ENCODE assay signal across 24 cellular contexts in genomic region chr4:69038582-69038981, GRCh38. TPM values are rescaled to one million over a fixed set of nuclear protein-coding genes. Genes with fewer than 3 reads are reported as not detected.
DNase-seq lines count a peak whose midpoint lies in the region; ATAC-seq and TF ChIP-seq lines count a peak whose summit lies in the region.
"Had no signal": no experiment of that assay in that cellular context is flagged by ENCODE, and none has a peak within 500 bp of the region (broad histone marks: within the 10 kb centered on the region; RNA-seq: fewer than 3 reads in every experiment).

No MANE protein-coding gene starts in this region.

- CTCF ChIA-PET in MCF 10A (lab: Yijun Ruan, JAX) = interaction anchor here (0.5 kb wide), 2 partner anchors 137 to 145 kb away, joined by 3 read pairs; no protein-coding TSS in a partner anchor
- CTCF ChIA-PET in mammary epithelial cell (lab: Charles Lee; ENCODE audit: low non-redundant PET) = no interaction called here

- intact Hi-C loops in MCF 10A (cut with micrococcal nuclease) = no loop called here
- intact Hi-C loops in mammary epithelial cell (cut with micrococcal nuclease) = no loop called here

- no peak overlapping the region for H3K4me2 ChIP-seq in mammary epithelial cell (ENCODE audit: insufficient read depth, low read depth, low read length)

- H3K4me3 ChIP-seq in mammary epithelial cell (replicated peaks in 1 of 3; ENCODE audit: insufficient read depth in 1 of 3, low read depth in 2 of 3, low read length in 3 of 3) (no peak overlapping the region), RWPE2 (ENCODE audit: severe bottlenecking) (no peak overlapping the region), fibroblast of pulmonary artery (replicated peaks; ENCODE audit: low read depth, low read length) (no peak overlapping the region)
- H3K4me3 ChIP-seq: Peyer's patch, SK-N-MC had no signal

- H3K9me3 Mint-ChIP-seq in MCF 10A (ENCODE audit: unreplicated experiment) = peaks cover 17% of the 10 kb centered on the region

- H3K4me1 ChIP-seq in mammary epithelial cell (ENCODE audit: insufficient read depth, low read length) (no peaks in the 10 kb centered on the region), RWPE2 (ENCODE audit: insufficient read depth, poor library complexity, severe bottlenecking) (peaks cover 6% of the 10 kb centered on the region)
- H3K4me1 ChIP-seq: Peyer's patch had no signal

- dilution Hi-C loops in mammary epithelial cell (cut with HindIII; ENCODE audit: low sequenced_read_pairs) = no loop called here

- H3K27ac ChIP-seq in mammary epithelial cell (ENCODE audit: insufficient read depth, low read depth, low read length) (no peak overlapping the region), RWPE2 (ENCODE audit: poor library complexity, severe bottlenecking) (peak overlapping the region; percentile 7)
- H3K27ac ChIP-seq: C4-2B, Peyer's patch, SK-N-MC had no signal

- no peak overlapping the region for H3K27ac Mint-ChIP-seq in MCF 10A (ENCODE audit: low read depth, unreplicated experiment)
- H3K27ac Mint-ChIP-seq: activated naive CD4-positive, alpha-beta T cell treated with anti-CD3 and anti-CD28 coated beads, Interleukin-2, amount 50 U/mL, for 24 hours; activated T-cell treated with anti-CD3 and anti-CD28 coated beads, Interleukin-2, amount 50 U/mL, for 72 hours; progenitor cell of endocrine pancreas; T-helper 2 cell treated with Interferon-gamma antibody and Interleukin-4, amounts not matched to agents 5 μg/mL and 100 μg/mL, for 36 hours; type B pancreatic cell had no signal

- no peaks in the 10 kb centered on the region for H3K36me3 Mint-ChIP-seq in MCF 10A (ENCODE audit: insufficient read depth, unreplicated experiment)
- H3K36me3 Mint-ChIP-seq: activated naive CD4-positive, alpha-beta T cell treated with anti-CD3 and anti-CD28 coated beads, Interleukin-2, amount 50 U/mL, for 24 hours; type B pancreatic cell had no signal

- DNase-seq in MCF 10A (ENCODE audit: unreplicated experiment) = peak; percentile 31
- no peak for DNase-seq in mammary epithelial cell
- no peak for DNase-seq in RWPE2 (ENCODE audit: low spot score)
- peak; percentile 39 for DNase-seq in fibroblast of pulmonary artery (ENCODE audit: low read depth)
- DNase-seq in DMS 273 (lab: John Stamatoyannopoulos, UW; ENCODE audit: unreplicated experiment) = no peak
- no peak for DNase-seq in 8988T
- DNase-seq in NOMO-1 treated with dmso at 0.1 percent for 144 hours (lab: John Stamatoyannopoulos, UW; ENCODE audit: unreplicated experiment) = no peak
- DNase-seq: activated T-cell treated with anti-CD3 and anti-CD28 coated beads, Interleukin-2, amount 50 U/mL, for 72 hours; NCI-H1436; NCI-H2171 treated with DMSO at 0.1 percent for 48 hours; NCI-H82; stimulated activated CD4-positive, alpha-beta T cell treated with anti-CD3 and anti-CD28 coated beads, Interleukin-4, amount 100 ng/mL, for 24 hours had no signal

- BruUV-seq in MCF 10A (replicated peaks; lab: Mats Ljungman, UMichigan) (no TSS peak), mammary epithelial cell (replicated peaks; lab: Mats Ljungman, UMichigan) (no TSS peak)

- in situ Hi-C loops in mammary epithelial cell (cut with MboI; ENCODE audit: low sequenced_read_pairs in 2 of 2) = no loop called here

- POLR2A ChIA-PET in MCF 10A (lab: Yijun Ruan, JAX) = no interaction called here

- H3K27me3 ChIP-seq in mammary epithelial cell (ENCODE audit: insufficient read depth, low read length) (no peaks in the 10 kb centered on the region), RWPE2 (ENCODE audit: insufficient read depth, poor library complexity, severe bottlenecking) (no peaks in the 10 kb centered on the region)
- H3K27me3 ChIP-seq: Peyer's patch had no signal

- H2AFZ ChIP-seq in mammary epithelial cell (ENCODE audit: low read depth, low read length) = no peak overlapping the region

- H3K9ac ChIP-seq in mammary epithelial cell (ENCODE audit: insufficient read depth, low read length) = no peak overlapping the region

- H3K4me1 Mint-ChIP-seq in MCF 10A (ENCODE audit: insufficient read depth, unreplicated experiment) = peaks cover 6% of the 10 kb centered on the region
- H3K4me1 Mint-ChIP-seq: activated naive CD4-positive, alpha-beta T cell treated with anti-CD3 and anti-CD28 coated beads, Interleukin-2, amount 50 U/mL, for 24 hours had no signal

- H4K20me1 ChIP-seq in mammary epithelial cell (ENCODE audit: insufficient read depth, low read length) = no peaks in the 10 kb centered on the region

- H3K4me3 Mint-ChIP-seq in MCF 10A (ENCODE audit: unreplicated experiment) = no peak overlapping the region
- H3K4me3 Mint-ChIP-seq: activated naive CD4-positive, alpha-beta T cell treated with anti-CD3 and anti-CD28 coated beads, Interleukin-2, amount 50 U/mL, for 24 hours; activated T-cell treated with anti-CD3 and anti-CD28 coated beads, Interleukin-2, amount 50 U/mL, for 72 hours; neural crest cell; T-helper 2 cell treated with Interferon-gamma antibody and Interleukin-4, amounts not matched to agents 5 μg/mL and 100 μg/mL, for 36 hours; type B pancreatic cell had no signal

- TF ChIP-seq CTCF in MCF 10A (IDR thresholded peaks at IDR 0.05; ENCODE audit: unreplicated experiment) (no peak), mammary epithelial cell (conservative IDR thresholded peaks at IDR 0.05 in 1 of 2, IDR thresholded peaks at IDR 0.05 in 1 of 2; ENCODE audit: extremely low read depth in 1 of 2, insufficient read depth in 1 of 2, low read depth in 1 of 2, low read length in 2 of 2) (no peak), RWPE2 (IDR thresholded peaks at IDR 0.05; ENCODE audit: poor library complexity, severe bottlenecking) (no peak), fibroblast of pulmonary artery (IDR thresholded peaks at IDR 0.05; ENCODE audit: low read length, missing control alignments) (no peak)

- no peaks in the 10 kb centered on the region for H3K27me3 Mint-ChIP-seq in MCF 10A (ENCODE audit: insufficient read depth, unreplicated experiment)
- H3K27me3 Mint-ChIP-seq: activated naive CD4-positive, alpha-beta T cell treated with anti-CD3 and anti-CD28 coated beads, Interleukin-2, amount 50 U/mL, for 24 hours; progenitor cell of endocrine pancreas; type B pancreatic cell had no signal

- H3K9me3 ChIP-seq in mammary epithelial cell (replicated peaks; ENCODE audit: insufficient read depth, low read length) (peaks cover 2% of the 10 kb centered on the region), RWPE2 (ENCODE audit: severe bottlenecking) (no peaks in the 10 kb centered on the region)
- H3K9me3 ChIP-seq: Peyer's patch had no signal

- H3K79me2 ChIP-seq in mammary epithelial cell (ENCODE audit: insufficient read depth, low read length) = no peaks in the 10 kb centered on the region

- H3K36me3 ChIP-seq in mammary epithelial cell (ENCODE audit: insufficient read depth, low read length) (no peaks in the 10 kb centered on the region), RWPE2 (ENCODE audit: low read depth) (no peaks in the 10 kb centered on the region)
- H3K36me3 ChIP-seq: Peyer's patch had no signal

- 48% methylated on average over 4 of the region's 4 CpGs for WGBS in mammary epithelial cell (ENCODE audit: low coverage, missing lambda C conversion rate)

- ATAC-seq in RWPE2 (ENCODE audit: low read depth) (peak; percentile 61; the same call in 1 of the 3 replicates), GM21423 (IDR thresholded peaks at IDR 0.05; ENCODE audit: unreplicated experiment) (no peak)
- ATAC-seq: activated CD4-positive, CD25-positive, alpha-beta regulatory T cell treated with anti-CD3 and anti-CD28 coated beads, Interleukin-2, amount 50 U/mL, for 24 hours; activated T-cell treated with anti-CD3 and anti-CD28 coated beads, Interleukin-2, amount 50 U/mL, for 72 hours had no signal

RNA-seq across cellular contexts. Expression of gene UGT2B7, which starts 57.7 kb away (rescaled TPM):
- total RNA-seq in MCF 10A (2022) = not detected in 2 replicates
- under 1 TPM in 1 of 2 donors, not detected in 1; 0.33 TPM for total RNA-seq in mammary epithelial cell
- polyA plus RNA-seq in mammary epithelial cell = not detected
- not detected for polyA minus RNA-seq in mammary epithelial cell
- total RNA-seq: activated CD8-positive, alpha-beta memory T cell treated with anti-CD3 and anti-CD28 coated beads for 36 hours; activated T-cell treated with anti-CD3 and anti-CD28 coated beads, Interleukin-2, amount 50 U/mL, for 72 hours; frontal cortex had no signal

Comparison
In these comparisons a context has a peak if more than half of its experiments do, and no peak if none do; other contexts are left out.
1. DNase-seq: peak in MCF 10A (single experiment) and fibroblast of pulmonary artery (single experiment); none in mammary epithelial cell (single experiment), RWPE2 (single experiment), DMS 273 (single experiment), 8988T (single experiment) and NOMO-1 treated with dmso at 0.1 percent for 144 hours (single experiment).